In genomic region chr9:127161081-127161621, GRCh38 we compare ENCODE assay signal across 25 cellular contexts. TPM values are rescaled to one million over a fixed set of nuclear protein-coding genes. Genes with fewer than 3 reads are reported as not detected.
A peak's percentile ranks its signal among the peaks of the same experiment; 100 is the strongest.
DNase-seq lines count a peak whose midpoint lies in the region; ATAC-seq and TF ChIP-seq lines count a peak whose summit lies in the region.
"Had no signal": no experiment of that assay in that cellular context is flagged by ENCODE, and none has a peak within 500 bp of the region (broad histone marks: within the 10 kb centered on the region; RNA-seq: fewer than 3 reads in every experiment).

No MANE protein-coding gene starts in this region.

- H3K4me1 Mint-ChIP-seq in activated T-cell treated with anti-CD3 and anti-CD28 coated beads, Interleukin-2, amount 50 U/mL, for 24 hours (ENCODE audit: low read depth) = peaks cover 25% of the 10 kb centered on the region
- H3K4me1 Mint-ChIP-seq in activated T-cell treated with anti-CD3 and anti-CD28 coated beads, Interleukin-2, amount 50 U/mL, for 4 hours (ENCODE audit: low read depth) = peaks cover 15% of the 10 kb centered on the region
- H3K4me1 Mint-ChIP-seq in osteocyte (ENCODE audit: unreplicated experiment) = peaks cover 47% of the 10 kb centered on the region

- 98% methylated on average over 7 to 9 of the region's 9 CpGs for WGBS in transverse colon (ENCODE audit: low coverage in 1 of 2), 2 donors

- no peak overlapping the region for H3K4me3 ChIP-seq in vagina
- H3K4me3 ChIP-seq in Karpas-422 (ENCODE audit: low read length) = no peak overlapping the region
- no peak overlapping the region for H3K4me3 ChIP-seq in transverse colon
- H3K4me3 ChIP-seq: GM23248, right lobe of liver, SJCRH30 had no signal

- H3K79me2 ChIP-seq in Karpas-422 (ENCODE audit: low read length) = no peaks in the 10 kb centered on the region
- H3K79me2 ChIP-seq: parathyroid adenoma had no signal

- H3K4me2 ChIP-seq in Karpas-422 (ENCODE audit: low read depth, low read length, poor library complexity, severe bottlenecking) = no peak overlapping the region

- H3K36me3 ChIP-seq in vagina (no peaks in the 10 kb centered on the region), Karpas-422 (ENCODE audit: insufficient read depth, low read length) (no peaks in the 10 kb centered on the region), transverse colon (no peaks in the 10 kb centered on the region)
- H3K36me3 ChIP-seq: right lobe of liver, SJCRH30 had no signal

- H3K9me2 ChIP-seq in Karpas-422 (replicated peaks; ENCODE audit: insufficient read depth, low read length) = no peaks in the 10 kb centered on the region

- no peak for ATAC-seq in activated T-cell treated with anti-CD3 and anti-CD28 coated beads, Interleukin-2, amount 50 U/mL, for 4 hours
- ATAC-seq: foreskin keratinocyte; right lobe of liver; stimulated activated naive CD8-positive, alpha-beta T cell treated with anti-CD3 and anti-CD28 coated beads, Interleukin-15, amount 100 ng/mL, for 72 hours had no signal

- H3K27ac ChIP-seq in caudate nucleus (ENCODE audit: low read depth, low read length) (peak overlapping the region; percentile 56), vagina (peak overlapping the region; percentile 87), Karpas-422 (ENCODE audit: low read length) (no peak overlapping the region), transverse colon (no peak overlapping the region)
- H3K27ac ChIP-seq: foreskin keratinocyte, GM23248, parathyroid adenoma, right lobe of liver, SJCRH30 had no signal

- H3K4me1 ChIP-seq in vagina (peaks cover 40% of the 10 kb centered on the region), Karpas-422 (ENCODE audit: low read length) (peaks cover 13% of the 10 kb centered on the region), transverse colon (peaks cover 0 to 8% (median 0%) of the 10 kb centered on the region in 4 donors)
- H3K4me1 ChIP-seq: parathyroid adenoma had no signal

- no peak overlapping the region for H2AFZ ChIP-seq in Karpas-422 (ENCODE audit: low read length)
- H2AFZ ChIP-seq: GM23248, parathyroid adenoma had no signal

- H3K9ac ChIP-seq in Karpas-422 (ENCODE audit: low read length) = no peak overlapping the region
- H3K9ac ChIP-seq: GM23248, parathyroid adenoma had no signal

- TF ChIP-seq CTCF in osteocyte (IDR thresholded peaks at IDR 0.05) (no peak), vagina (IDR thresholded peaks at IDR 0.05) (no peak), transverse colon (IDR thresholded peaks at IDR 0.05) (no peak)

- no peaks in the 10 kb centered on the region for H3K9me3 Mint-ChIP-seq in activated T-cell treated with anti-CD3 and anti-CD28 coated beads, Interleukin-2, amount 50 U/mL, for 24 hours
- no peaks in the 10 kb centered on the region for H3K9me3 Mint-ChIP-seq in activated T-cell treated with anti-CD3 and anti-CD28 coated beads, Interleukin-2, amount 50 U/mL, for 4 hours
- no peaks in the 10 kb centered on the region for H3K9me3 Mint-ChIP-seq in osteocyte (ENCODE audit: unreplicated experiment)
- H3K9me3 Mint-ChIP-seq: activated T-helper 17 cell treated with anti-CD3 and anti-CD28 coated beads, Interleukin-2, amount 50 U/mL, for 72 hours; nephron; stimulated activated naive CD8-positive, alpha-beta T cell treated with anti-CD3 and anti-CD28 coated beads, Interleukin-15, amount 100 ng/mL, for 72 hours had no signal

- TF ChIP-seq POLR2A in vagina (IDR thresholded peaks at IDR 0.05) (no peak), transverse colon (IDR thresholded peaks at IDR 0.05) (no peak)

- no peaks in the 10 kb centered on the region for H3K9me3 ChIP-seq in vagina
- no peaks in the 10 kb centered on the region for H3K9me3 ChIP-seq in Karpas-422 (ENCODE audit: low read length)
- no peaks in the 10 kb centered on the region for H3K9me3 ChIP-seq in transverse colon
- H3K9me3 ChIP-seq: right lobe of liver, SJCRH30 had no signal

- H3K36me3 Mint-ChIP-seq in activated T-cell treated with anti-CD3 and anti-CD28 coated beads, Interleukin-2, amount 50 U/mL, for 24 hours (ENCODE audit: low read depth) = no peaks in the 10 kb centered on the region
- no peaks in the 10 kb centered on the region for H3K36me3 Mint-ChIP-seq in activated T-cell treated with anti-CD3 and anti-CD28 coated beads, Interleukin-2, amount 50 U/mL, for 4 hours (ENCODE audit: insufficient read depth)
- H3K36me3 Mint-ChIP-seq in osteocyte (ENCODE audit: unreplicated experiment) = no peaks in the 10 kb centered on the region

- intact Hi-C loops in vagina (cut with DNase I) = no loop called here
- intact Hi-C loops in transverse colon (cut with DNase I; ENCODE audit: low total_unique reads) = no loop called here

- in situ Hi-C loops in transverse colon (cut with MboI; ENCODE audit: low pct_ligation_motif_present in 1 of 4, low pct_unique_long_range_greater_than_20kb in 1 of 4, low sequenced_read_pairs in 3 of 4) = no loop called here

- H3K4me3 Mint-ChIP-seq in activated T-cell treated with anti-CD3 and anti-CD28 coated beads, Interleukin-2, amount 50 U/mL, for 24 hours = no peak overlapping the region
- H3K4me3 Mint-ChIP-seq in activated T-cell treated with anti-CD3 and anti-CD28 coated beads, Interleukin-2, amount 50 U/mL, for 4 hours = no peak overlapping the region
- no peak overlapping the region for H3K4me3 Mint-ChIP-seq in osteocyte (ENCODE audit: unreplicated experiment)
- H3K4me3 Mint-ChIP-seq: activated T-helper 17 cell treated with anti-CD3 and anti-CD28 coated beads, Interleukin-2, amount 50 U/mL, for 72 hours; nephron; stimulated activated naive CD8-positive, alpha-beta T cell treated with anti-CD3 and anti-CD28 coated beads, Interleukin-15, amount 100 ng/mL, for 72 hours had no signal

- H4K20me1 ChIP-seq in Karpas-422 (ENCODE audit: insufficient read depth, low read depth, low read length) = peaks cover 3% of the 10 kb centered on the region; the same call in 1 of the 2 replicates

- no peak overlapping the region for H3K27ac Mint-ChIP-seq in activated T-cell treated with anti-CD3 and anti-CD28 coated beads, Interleukin-2, amount 50 U/mL, for 24 hours
- H3K27ac Mint-ChIP-seq in osteocyte (ENCODE audit: unreplicated experiment) = no peak overlapping the region
- H3K27ac Mint-ChIP-seq: stimulated activated naive CD8-positive, alpha-beta T cell treated with anti-CD3 and anti-CD28 coated beads, Interleukin-15, amount 100 ng/mL, for 72 hours had no signal

- no peaks in the 10 kb centered on the region for H3K27me3 ChIP-seq in vagina
- H3K27me3 ChIP-seq in Karpas-422 (ENCODE audit: low read length) = no peaks in the 10 kb centered on the region
- no peaks in the 10 kb centered on the region for H3K27me3 ChIP-seq in transverse colon
- H3K27me3 ChIP-seq: foreskin keratinocyte, right lobe of liver, SJCRH30 had no signal

- TF ChIP-seq EP300 in transverse colon (IDR thresholded peaks at IDR 0.05; ENCODE audit: low read depth) = no peak

- DNase-seq in activated T-cell treated with anti-CD3 and anti-CD28 coated beads, Interleukin-2, amount 50 U/mL, for 24 hours = peak; percentile 22
- no peak for DNase-seq in activated T-cell treated with anti-CD3 and anti-CD28 coated beads, Interleukin-2, amount 50 U/mL, for 4 hours
- DNase-seq in caudate nucleus (lab: John Stamatoyannopoulos, UW) (no peak), osteocyte (ENCODE audit: extremely low spot score, unreplicated experiment) (peak; percentile 60), vagina (ENCODE audit: extremely low spot score in 2 of 2) (peak; percentile 80 to 82), Karpas-422 (no peak), NCI-H82 treated with DMSO at 0.1 percent for 48 hours (lab: John Stamatoyannopoulos, UW; ENCODE audit: unreplicated experiment) (no peak), transverse colon (no peak)
- DNase-seq: activated CD4-positive, alpha-beta T cell treated with anti-CD3 and anti-CD28 coated beads for 1 hour; AML-193; effector memory CD4-positive, alpha-beta T cell; foreskin keratinocyte; GDM1; GM23248; NCI-H1694; NCI-H524; stimulated activated CD4-positive, alpha-beta T cell treated with anti-CD3 and anti-CD28 coated beads, Interleukin-15, amount 100 ng/mL, for 24 hours; stimulated activated naive CD8-positive, alpha-beta T cell treated with anti-CD3 and anti-CD28 coated beads, Interleukin-15, amount 100 ng/mL, for 72 hours; T-helper 1 cell; trophoblast cell had no signal

- H3K27me3 Mint-ChIP-seq in activated T-cell treated with anti-CD3 and anti-CD28 coated beads, Interleukin-2, amount 50 U/mL, for 24 hours = no peaks in the 10 kb centered on the region
- no peaks in the 10 kb centered on the region for H3K27me3 Mint-ChIP-seq in activated T-cell treated with anti-CD3 and anti-CD28 coated beads, Interleukin-2, amount 50 U/mL, for 4 hours (ENCODE audit: low read depth)
- no peaks in the 10 kb centered on the region for H3K27me3 Mint-ChIP-seq in osteocyte (ENCODE audit: unreplicated experiment)
- H3K27me3 Mint-ChIP-seq: activated T-helper 17 cell treated with anti-CD3 and anti-CD28 coated beads, Interleukin-2, amount 50 U/mL, for 72 hours; stimulated activated naive CD8-positive, alpha-beta T cell treated with anti-CD3 and anti-CD28 coated beads, Interleukin-15, amount 100 ng/mL, for 72 hours had no signal

RNA-seq across cellular contexts. Expression of gene ANGPTL2, which starts 38.7 kb away (rescaled TPM):
- under 1 TPM in 1 of 3 donors, not detected in 2; 0.05 TPM for total RNA-seq in activated T-cell treated with anti-CD3 and anti-CD28 coated beads, Interleukin-2, amount 50 U/mL, for 4 hours
- total RNA-seq in osteocyte (34.8 and 40.0 TPM in 2 replicates), vagina (65.8 TPM), transverse colon (10 to 100 TPM; 11.0 to 30.8 (median 13.1) TPM)
- total RNA-seq in Karpas-422 (2014; rRNA removed; shearing (Covaris generic); ENCODE audit: low replicate concordance) = not detected in 2 replicates
- total RNA-seq: activated T-helper 17 cell treated with anti-CD3 and anti-CD28 coated beads, Interleukin-2, amount 50 U/mL, for 72 hours had no signal

Comparison
In these comparisons a context has a peak if more than half of its experiments do, and no peak if none do; other contexts are left out.
1. DNase-seq: peak in activated T-cell treated with anti-CD3 and anti-CD28 coated beads, Interleukin-2, amount 50 U/mL, for 24 hours (single experiment), osteocyte (single experiment) and vagina (2 of 2); none in activated T-cell treated with anti-CD3 and anti-CD28 coated beads, Interleukin-2, amount 50 U/mL, for 4 hours (single experiment), caudate nucleus (0 of 61), Karpas-422 (single experiment), NCI-H82 treated with DMSO at 0.1 percent for 48 hours (single experiment) and transverse colon (single experiment).
2. H3K27ac ChIP-seq: peak in caudate nucleus (single experiment) and vagina (single experiment); none in Karpas-422 (single experiment) and transverse colon (0 of 4).
3. RNA of gene ANGPTL2, which starts 38.7 kb away (total RNA-seq): 65.8 TPM in vagina (single experiment), 34.8 to 40.0 TPM in osteocyte and 11.0 to 30.8 TPM in transverse colon; 0.05 TPM in activated T-cell treated with anti-CD3 and anti-CD28 coated beads, Interleukin-2, amount 50 U/mL, for 4 hours and not detected in Karpas-422; every median in the first group is over 10 times any median in the second.